Comparison of ENCODE assay signal across 23 cellular contexts in the genomic region with DNA sequence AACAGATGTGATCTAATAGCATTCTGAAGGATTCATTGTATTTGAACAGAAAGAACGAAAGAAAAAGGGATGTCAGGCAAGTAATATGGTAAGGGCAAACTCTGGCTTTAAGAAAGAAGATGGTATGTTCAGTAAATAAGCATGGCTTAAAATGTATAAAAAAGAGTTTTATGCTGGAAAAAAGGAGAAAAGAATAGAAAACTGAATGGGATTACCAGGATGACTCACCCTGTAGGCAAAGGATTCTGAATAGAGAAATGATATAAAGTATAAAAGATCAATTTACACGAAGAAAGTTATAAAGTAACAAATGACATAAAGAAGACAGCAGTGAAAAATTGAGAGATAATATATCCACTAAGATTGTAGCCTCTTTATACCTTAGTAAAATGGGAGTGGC.
"Had no signal": no experiment of that assay in that cellular context is flagged by ENCODE, and none has a peak within 500 bp of the region (broad histone marks: within the 10 kb centered on the region; RNA-seq: fewer than 3 reads in every experiment).

No MANE protein-coding gene starts in this region.

- H3K4me3 Mint-ChIP-seq: activated naive CD8-positive, alpha-beta T cell treated with anti-CD3 and anti-CD28 coated beads, Interleukin-2, amount 50 U/mL, for 24 hours; central memory CD8-positive, alpha-beta T cell; WTC11 had no signal

- FAIRE-seq: astrocyte had no signal

- ATAC-seq: activated naive CD8-positive, alpha-beta T cell treated with anti-CD3 and anti-CD28 coated beads, Interleukin-2, amount 50 U/mL, for 24 hours; WTC11 had no signal

- DNase-seq: activated CD4-positive, alpha-beta T cell treated with anti-CD3 and anti-CD28 coated beads for 48 hours; activated CD4-positive, alpha-beta T cell treated with anti-CD3 and anti-CD28 coated beads, Interleukin-2, amount 50 U/mL, for 4 hours; activated CD4-positive, CD25-positive, alpha-beta regulatory T cell treated with anti-CD3 and anti-CD28 coated beads, Interleukin-2, amount 50 U/mL, for 72 hours; activated CD8-positive, alpha-beta memory T cell treated with anti-CD3 and anti-CD28 coated beads for 24 hours; activated naive CD4-positive, alpha-beta T cell; activated naive CD8-positive, alpha-beta T cell treated with anti-CD3 and anti-CD28 coated beads, Interleukin-2, amount 50 U/mL, for 24 hours; activated T-cell treated with anti-CD3 and anti-CD28 coated beads, Interleukin-2, amount 50 U/mL, for 48 hours; amniotic stem cell; Kasumi-1; KBM-7; NCI-H1092; NCI-H1417 treated with DMSO at 0.1 percent for 48 hours; NCI-H1694; NCI-H2029; NCI-H345; NCI-H510A; NCI-H526 treated with DMSO at 0.1 percent for 48 hours; NCI-H82; SIG-M5; T-helper 9 cell had no signal

- H3K27ac Mint-ChIP-seq: activated naive CD8-positive, alpha-beta T cell treated with anti-CD3 and anti-CD28 coated beads, Interleukin-2, amount 50 U/mL, for 24 hours; WTC11 had no signal

- H3K27me3 Mint-ChIP-seq: activated naive CD8-positive, alpha-beta T cell treated with anti-CD3 and anti-CD28 coated beads, Interleukin-2, amount 50 U/mL, for 24 hours; central memory CD8-positive, alpha-beta T cell had no signal

- H3K9me3 Mint-ChIP-seq: activated naive CD8-positive, alpha-beta T cell treated with anti-CD3 and anti-CD28 coated beads, Interleukin-2, amount 50 U/mL, for 24 hours; central memory CD8-positive, alpha-beta T cell; WTC11 had no signal
